Comparison of ENCODE assay signal across 2 cellular contexts in the genomic region with DNA sequence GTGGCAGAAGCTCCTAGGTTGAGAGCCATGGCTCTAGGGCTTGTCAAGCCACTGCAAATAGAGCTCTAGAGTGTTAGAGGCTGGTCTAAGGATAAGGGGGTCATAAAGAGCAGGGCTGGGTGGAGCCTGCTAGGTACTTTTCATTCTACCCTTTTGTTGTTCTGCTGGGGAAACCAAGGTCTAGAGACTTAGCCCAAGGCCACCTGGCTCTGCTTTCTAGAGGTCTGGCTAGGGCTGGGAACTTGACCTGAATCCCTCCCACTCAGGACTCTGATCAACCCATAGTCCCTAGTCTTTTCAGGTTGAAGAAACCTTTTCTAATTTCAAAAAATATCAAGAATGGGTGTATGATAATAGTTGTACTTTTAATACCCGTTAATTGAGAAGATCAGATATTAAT.
A peak's percentile ranks its signal among the peaks of the same experiment; 100 is the strongest.
TF ChIP-seq lines count a peak whose summit lies in the region.

No MANE protein-coding gene starts in this region.

TF ChIP-seq in HepG2, 621 proteins besides CTCF, POLR2A, EP300 and RAD21:
- TF ChIP-seq ZEB1 (IDR thresholded peaks at IDR 0.05; ENCODE audit: insufficient replicate concordance, low read depth) = no peak
- TF ChIP-seq, protein P1, sequence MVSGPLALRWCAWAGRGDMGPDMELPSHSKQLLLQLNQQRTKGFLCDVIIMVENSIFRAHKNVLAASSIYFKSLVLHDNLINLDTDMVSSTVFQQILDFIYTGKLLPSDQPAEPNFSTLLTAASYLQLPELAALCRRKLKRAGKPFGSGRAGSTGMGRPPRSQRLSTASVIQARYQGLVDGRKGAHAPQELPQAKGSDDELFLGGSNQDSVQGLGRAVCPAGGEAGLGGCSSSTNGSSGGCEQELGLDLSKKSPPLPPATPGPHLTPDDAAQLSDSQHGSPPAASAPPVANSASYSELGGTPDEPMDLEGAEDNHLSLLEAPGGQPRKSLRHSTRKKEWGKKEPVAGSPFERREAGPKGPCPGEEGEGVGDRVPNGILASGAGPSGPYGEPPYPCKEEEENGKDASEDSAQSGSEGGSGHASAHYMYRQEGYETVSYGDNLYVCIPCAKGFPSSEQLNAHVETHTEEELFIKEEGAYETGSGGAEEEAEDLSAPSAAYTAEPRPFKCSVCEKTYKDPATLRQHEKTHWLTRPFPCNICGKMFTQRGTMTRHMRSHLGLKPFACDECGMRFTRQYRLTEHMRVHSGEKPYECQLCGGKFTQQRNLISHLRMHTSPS (CRISPR knock-in tag; IDR thresholded peaks at IDR 0.05; ENCODE audit: low read depth) = 0 out of 2 replicates have a peak, but pooled peaks have one; percentile 1
- TF ChIP-seq PRPF4 (IDR thresholded peaks at IDR 0.05; ENCODE audit: low read depth, low read length, poor library complexity, severe bottlenecking) = peak; percentile 20
- TF ChIP-seq ZNF34 (CRISPR knock-in tag; IDR thresholded peaks at IDR 0.05; ENCODE audit: borderline replicate concordance) = 0 out of 2 replicates have a peak, but pooled peaks have one; percentile 26
- no peak for TF ChIP-seq SP1 (IDR thresholded peaks at IDR 0.05)
- no peak for TF ChIP-seq SP1 (CRISPR knock-in tag; IDR thresholded peaks at IDR 0.05)
- TF ChIP-seq ZNF670 (CRISPR knock-in tag; IDR thresholded peaks at IDR 0.05; ENCODE audit: borderline replicate concordance) = no peak
- peak; percentile 60; the same call in 1 of the 2 replicates for TF ChIP-seq FLYWCH1 (CRISPR knock-in tag; IDR thresholded peaks at IDR 0.05)
- TF ChIP-seq, protein P2, sequence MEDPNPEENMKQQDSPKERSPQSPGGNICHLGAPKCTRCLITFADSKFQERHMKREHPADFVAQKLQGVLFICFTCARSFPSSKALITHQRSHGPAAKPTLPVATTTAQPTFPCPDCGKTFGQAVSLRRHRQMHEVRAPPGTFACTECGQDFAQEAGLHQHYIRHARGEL (CRISPR knock-in tag; IDR thresholded peaks at IDR 0.05) = no peak
- TF ChIP-seq, protein P3, sequence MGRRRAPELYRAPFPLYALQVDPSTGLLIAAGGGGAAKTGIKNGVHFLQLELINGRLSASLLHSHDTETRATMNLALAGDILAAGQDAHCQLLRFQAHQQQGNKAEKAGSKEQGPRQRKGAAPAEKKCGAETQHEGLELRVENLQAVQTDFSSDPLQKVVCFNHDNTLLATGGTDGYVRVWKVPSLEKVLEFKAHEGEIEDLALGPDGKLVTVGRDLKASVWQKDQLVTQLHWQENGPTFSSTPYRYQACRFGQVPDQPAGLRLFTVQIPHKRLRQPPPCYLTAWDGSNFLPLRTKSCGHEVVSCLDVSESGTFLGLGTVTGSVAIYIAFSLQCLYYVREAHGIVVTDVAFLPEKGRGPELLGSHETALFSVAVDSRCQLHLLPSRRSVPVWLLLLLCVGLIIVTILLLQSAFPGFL (CRISPR knock-in tag; IDR thresholded peaks at IDR 0.05) = no peak
- no peak for TF ChIP-seq GFI1 (CRISPR knock-in tag; IDR thresholded peaks at IDR 0.05; ENCODE audit: borderline replicate concordance)
- TF ChIP-seq NAIF1 (CRISPR knock-in tag; IDR thresholded peaks at IDR 0.05; ENCODE audit: borderline replicate concordance) = 0 out of 2 replicates have a peak, but pooled peaks have one; percentile 5
- TF ChIP-seq GATAD1 (CRISPR knock-in tag; IDR thresholded peaks at IDR 0.05) = no peak
- TF ChIP-seq, protein P4, sequence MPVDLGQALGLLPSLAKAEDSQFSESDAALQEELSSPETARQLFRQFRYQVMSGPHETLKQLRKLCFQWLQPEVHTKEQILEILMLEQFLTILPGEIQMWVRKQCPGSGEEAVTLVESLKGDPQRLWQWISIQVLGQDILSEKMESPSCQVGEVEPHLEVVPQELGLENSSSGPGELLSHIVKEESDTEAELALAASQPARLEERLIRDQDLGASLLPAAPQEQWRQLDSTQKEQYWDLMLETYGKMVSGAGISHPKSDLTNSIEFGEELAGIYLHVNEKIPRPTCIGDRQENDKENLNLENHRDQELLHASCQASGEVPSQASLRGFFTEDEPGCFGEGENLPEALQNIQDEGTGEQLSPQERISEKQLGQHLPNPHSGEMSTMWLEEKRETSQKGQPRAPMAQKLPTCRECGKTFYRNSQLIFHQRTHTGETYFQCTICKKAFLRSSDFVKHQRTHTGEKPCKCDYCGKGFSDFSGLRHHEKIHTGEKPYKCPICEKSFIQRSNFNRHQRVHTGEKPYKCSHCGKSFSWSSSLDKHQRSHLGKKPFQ (CRISPR knock-in tag; IDR thresholded peaks at IDR 0.05; ENCODE audit: insufficient replicate concordance) = peak; percentile 11
- peak; percentile 74 for TF ChIP-seq BCL6 (CRISPR knock-in tag; IDR thresholded peaks at IDR 0.05)

TF ChIP-seq in SK-N-SH treated with all-trans-retinoic acid at 6 μM for 48 hours, 23 proteins besides CTCF, POLR2A, EP300 and RAD21:
- no peak for TF ChIP-seq GLIS3 (CRISPR knock-in tag; IDR thresholded peaks at IDR 0.05)
- TF ChIP-seq, protein P5, sequence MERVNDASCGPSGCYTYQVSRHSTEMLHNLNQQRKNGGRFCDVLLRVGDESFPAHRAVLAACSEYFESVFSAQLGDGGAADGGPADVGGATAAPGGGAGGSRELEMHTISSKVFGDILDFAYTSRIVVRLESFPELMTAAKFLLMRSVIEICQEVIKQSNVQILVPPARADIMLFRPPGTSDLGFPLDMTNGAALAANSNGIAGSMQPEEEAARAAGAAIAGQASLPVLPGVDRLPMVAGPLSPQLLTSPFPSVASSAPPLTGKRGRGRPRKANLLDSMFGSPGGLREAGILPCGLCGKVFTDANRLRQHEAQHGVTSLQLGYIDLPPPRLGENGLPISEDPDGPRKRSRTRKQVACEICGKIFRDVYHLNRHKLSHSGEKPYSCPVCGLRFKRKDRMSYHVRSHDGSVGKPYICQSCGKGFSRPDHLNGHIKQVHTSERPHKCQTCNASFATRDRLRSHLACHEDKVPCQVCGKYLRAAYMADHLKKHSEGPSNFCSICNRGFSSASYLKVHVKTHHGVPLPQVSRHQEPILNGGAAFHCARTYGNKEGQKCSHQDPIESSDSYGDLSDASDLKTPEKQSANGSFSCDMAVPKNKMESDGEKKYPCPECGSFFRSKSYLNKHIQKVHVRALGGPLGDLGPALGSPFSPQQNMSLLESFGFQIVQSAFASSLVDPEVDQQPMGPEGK (CRISPR knock-in tag; IDR thresholded peaks at IDR 0.05; ENCODE audit: borderline replicate concordance) = no peak
- TF ChIP-seq, protein P6, sequence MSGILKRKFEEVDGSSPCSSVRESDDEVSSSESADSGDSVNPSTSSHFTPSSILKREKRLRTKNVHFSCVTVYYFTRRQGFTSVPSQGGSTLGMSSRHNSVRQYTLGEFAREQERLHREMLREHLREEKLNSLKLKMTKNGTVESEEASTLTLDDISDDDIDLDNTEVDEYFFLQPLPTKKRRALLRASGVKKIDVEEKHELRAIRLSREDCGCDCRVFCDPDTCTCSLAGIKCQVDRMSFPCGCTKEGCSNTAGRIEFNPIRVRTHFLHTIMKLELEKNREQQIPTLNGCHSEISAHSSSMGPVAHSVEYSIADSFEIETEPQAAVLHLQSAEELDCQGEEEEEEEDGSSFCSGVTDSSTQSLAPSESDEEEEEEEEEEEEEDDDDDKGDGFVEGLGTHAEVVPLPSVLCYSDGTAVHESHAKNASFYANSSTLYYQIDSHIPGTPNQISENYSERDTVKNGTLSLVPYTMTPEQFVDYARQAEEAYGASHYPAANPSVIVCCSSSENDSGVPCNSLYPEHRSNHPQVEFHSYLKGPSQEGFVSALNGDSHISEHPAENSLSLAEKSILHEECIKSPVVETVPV (CRISPR knock-in tag; IDR thresholded peaks at IDR 0.05) = no peak
- no peak for TF ChIP-seq BACH2 (CRISPR knock-in tag; IDR thresholded peaks at IDR 0.05; ENCODE audit: borderline replicate concordance)
- TF ChIP-seq TOX (CRISPR knock-in tag; IDR thresholded peaks at IDR 0.05; ENCODE audit: borderline replicate concordance) = no peak
- TF ChIP-seq RARB (CRISPR knock-in tag; IDR thresholded peaks at IDR 0.05) = no peak
- TF ChIP-seq TCF4 (CRISPR knock-in tag; IDR thresholded peaks at IDR 0.05; ENCODE audit: borderline replicate concordance) = no peak
- no peak for TF ChIP-seq ZC3H10 (CRISPR knock-in tag; IDR thresholded peaks at IDR 0.05)
- TF ChIP-seq, protein P7, sequence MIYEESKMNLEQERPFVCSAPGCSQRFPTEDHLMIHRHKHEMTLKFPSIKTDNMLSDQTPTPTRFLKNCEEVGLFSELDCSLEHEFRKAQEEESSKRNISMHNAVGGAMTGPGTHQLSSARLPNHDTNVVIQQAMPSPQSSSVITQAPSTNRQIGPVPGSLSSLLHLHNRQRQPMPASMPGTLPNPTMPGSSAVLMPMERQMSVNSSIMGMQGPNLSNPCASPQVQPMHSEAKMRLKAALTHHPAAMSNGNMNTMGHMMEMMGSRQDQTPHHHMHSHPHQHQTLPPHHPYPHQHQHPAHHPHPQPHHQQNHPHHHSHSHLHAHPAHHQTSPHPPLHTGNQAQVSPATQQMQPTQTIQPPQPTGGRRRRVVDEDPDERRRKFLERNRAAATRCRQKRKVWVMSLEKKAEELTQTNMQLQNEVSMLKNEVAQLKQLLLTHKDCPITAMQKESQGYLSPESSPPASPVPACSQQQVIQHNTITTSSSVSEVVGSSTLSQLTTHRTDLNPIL (CRISPR knock-in tag; IDR thresholded peaks at IDR 0.05; ENCODE audit: low read depth) = no peak
- no peak for TF ChIP-seq ARNTL (CRISPR knock-in tag; IDR thresholded peaks at IDR 0.05; ENCODE audit: borderline replicate concordance, low read depth)
- TF ChIP-seq, protein P8, sequence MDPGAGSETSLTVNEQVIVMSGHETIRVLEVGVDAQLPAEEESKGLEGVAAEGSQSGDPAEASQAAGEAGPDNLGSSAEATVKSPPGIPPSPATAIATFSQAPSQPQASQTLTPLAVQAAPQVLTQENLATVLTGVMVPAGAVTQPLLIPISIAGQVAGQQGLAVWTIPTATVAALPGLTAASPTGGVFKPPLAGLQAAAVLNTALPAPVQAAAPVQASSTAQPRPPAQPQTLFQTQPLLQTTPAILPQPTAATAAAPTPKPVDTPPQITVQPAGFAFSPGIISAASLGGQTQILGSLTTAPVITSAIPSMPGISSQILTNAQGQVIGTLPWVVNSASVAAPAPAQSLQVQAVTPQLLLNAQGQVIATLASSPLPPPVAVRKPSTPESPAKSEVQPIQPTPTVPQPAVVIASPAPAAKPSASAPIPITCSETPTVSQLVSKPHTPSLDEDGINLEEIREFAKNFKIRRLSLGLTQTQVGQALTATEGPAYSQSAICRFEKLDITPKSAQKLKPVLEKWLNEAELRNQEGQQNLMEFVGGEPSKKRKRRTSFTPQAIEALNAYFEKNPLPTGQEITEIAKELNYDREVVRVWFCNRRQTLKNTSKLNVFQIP (CRISPR knock-in tag; IDR thresholded peaks at IDR 0.05; ENCODE audit: borderline replicate concordance, low read depth) = no peak
- no peak for TF ChIP-seq ESRRG (CRISPR knock-in tag; IDR thresholded peaks at IDR 0.05)
- TF ChIP-seq ISL1 (CRISPR knock-in tag; IDR thresholded peaks at IDR 0.05) = no peak
